Comparison of ENCODE assay signal across 1 cellular context in the genomic region with DNA sequence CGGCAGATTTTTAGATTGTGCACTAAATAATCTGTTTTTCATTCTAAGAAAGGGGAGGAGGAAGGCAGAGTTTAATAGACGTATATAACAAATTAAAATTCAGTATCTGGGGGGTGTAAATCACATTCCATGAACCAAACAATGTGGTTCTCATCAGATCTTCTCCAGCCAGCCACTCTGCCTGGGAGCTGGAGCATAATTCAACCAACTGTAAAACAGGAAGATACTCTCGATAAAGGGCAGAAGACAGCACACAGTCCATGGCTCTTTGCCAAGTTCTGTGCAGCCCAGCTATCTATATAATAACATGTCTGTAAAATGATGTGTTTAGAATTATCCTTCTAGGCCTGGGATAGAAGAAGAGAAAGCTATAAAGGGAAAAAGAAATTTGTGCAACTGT.
TF ChIP-seq lines count a peak whose summit lies in the region.

No MANE protein-coding gene starts in this region.

TF ChIP-seq in SK-N-SH treated with all-trans-retinoic acid at 6 μM for 48 hours, 23 proteins besides CTCF, POLR2A, EP300 and RAD21 (continued from another document):
- TF ChIP-seq, protein P1, sequence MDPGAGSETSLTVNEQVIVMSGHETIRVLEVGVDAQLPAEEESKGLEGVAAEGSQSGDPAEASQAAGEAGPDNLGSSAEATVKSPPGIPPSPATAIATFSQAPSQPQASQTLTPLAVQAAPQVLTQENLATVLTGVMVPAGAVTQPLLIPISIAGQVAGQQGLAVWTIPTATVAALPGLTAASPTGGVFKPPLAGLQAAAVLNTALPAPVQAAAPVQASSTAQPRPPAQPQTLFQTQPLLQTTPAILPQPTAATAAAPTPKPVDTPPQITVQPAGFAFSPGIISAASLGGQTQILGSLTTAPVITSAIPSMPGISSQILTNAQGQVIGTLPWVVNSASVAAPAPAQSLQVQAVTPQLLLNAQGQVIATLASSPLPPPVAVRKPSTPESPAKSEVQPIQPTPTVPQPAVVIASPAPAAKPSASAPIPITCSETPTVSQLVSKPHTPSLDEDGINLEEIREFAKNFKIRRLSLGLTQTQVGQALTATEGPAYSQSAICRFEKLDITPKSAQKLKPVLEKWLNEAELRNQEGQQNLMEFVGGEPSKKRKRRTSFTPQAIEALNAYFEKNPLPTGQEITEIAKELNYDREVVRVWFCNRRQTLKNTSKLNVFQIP (CRISPR knock-in tag; IDR thresholded peaks at IDR 0.05; ENCODE audit: borderline replicate concordance, low read depth) = no peak
